In genomic region chr1:30899577-30900389, GRCh38 we compare ENCODE assay signal across 21 cellular contexts. TPM values are rescaled to one million over a fixed set of nuclear protein-coding genes. Genes with fewer than 3 reads are reported as not detected.
A peak's percentile ranks its signal among the peaks of the same experiment; 100 is the strongest.
DNase-seq lines count a peak whose midpoint lies in the region; ATAC-seq and TF ChIP-seq lines count a peak whose summit lies in the region.
"Had no signal": no experiment of that assay in that cellular context is flagged by ENCODE, and none has a peak within 500 bp of the region (broad histone marks: within the 10 kb centered on the region; RNA-seq: fewer than 3 reads in every experiment).

No MANE protein-coding gene starts in this region.

- no peaks in the 10 kb centered on the region for H3K9me3 Mint-ChIP-seq in effector memory CD8-positive, alpha-beta T cell

- H3K27ac ChIP-seq in HEK293 (ENCODE audit: extremely low read depth, low read depth, low read length) (no peak overlapping the region), esophagus muscularis mucosa (replicated peaks in 1 of 4) (peak overlapping the region; percentile 5 to 94 (median 73)), spleen (peak overlapping the region in 1 of 8 donors; percentile 84)
- H3K27ac ChIP-seq: BLaER1, HL-60, SJCRH30 had no signal

- intact Hi-C loops in esophagus muscularis mucosa (cut with DNase I) (no loop called here), spleen (cut with DNase I; ENCODE audit: low total_unique reads) (no loop called here)

- peaks cover 0 to 2% of the 10 kb centered on the region in 2 donors for H3K4me1 Mint-ChIP-seq in effector memory CD8-positive, alpha-beta T cell (ENCODE audit: low read depth in 2 of 2)

- ATAC-seq in HG02610 (IDR thresholded peaks at IDR 0.05; ENCODE audit: unreplicated experiment), result no peak
- no peak for ATAC-seq in effector memory CD8-positive, alpha-beta T cell (replicated peaks)
- ATAC-seq: HCT116 had no signal

- no peak overlapping the region for H3K27ac Mint-ChIP-seq in effector memory CD8-positive, alpha-beta T cell

- H3K36me3 ChIP-seq in HEK293 (ENCODE audit: control insufficient read depth in 2 of 2, insufficient read depth in 1 of 2, low read length in 2 of 2) (no peaks in the 10 kb centered on the region), esophagus muscularis mucosa (no peaks in the 10 kb centered on the region), spleen (peaks cover 0 to 5% (median 0%) of the 10 kb centered on the region in 6 donors)
- H3K36me3 ChIP-seq: BLaER1 had no signal

- H3K9me3 ChIP-seq in HEK293 (ENCODE audit: control insufficient read depth, insufficient read depth, low read depth, low read length), result no peaks in the 10 kb centered on the region
- H3K9me3 ChIP-seq in esophagus muscularis mucosa, result no peaks in the 10 kb centered on the region
- H3K9me3 ChIP-seq in spleen, result no peaks in the 10 kb centered on the region
- H3K9me3 ChIP-seq: BLaER1, SJCRH30 had no signal

- POLR2A ChIA-PET in HEK293 (lab: Yijun Ruan, JAX), result no interaction called here

- H3K4me3 Mint-ChIP-seq in effector memory CD8-positive, alpha-beta T cell, result no peak overlapping the region

- DNase-seq in NCI-H1436 treated with DMSO at 0.1 percent for 48 hours (lab: John Stamatoyannopoulos, UW), result peak; percentile 67
- no peak for DNase-seq in esophagus muscularis mucosa (ENCODE audit: extremely low spot score)
- peak; percentile 61 for DNase-seq in spleen
- no peak for DNase-seq in ecto neural progenitor cell (ENCODE audit: low spot score)
- no peak for DNase-seq in effector memory CD8-positive, alpha-beta T cell
- DNase-seq: COR-L47; DMS53; KG1; NCI-H1048; NCI-H1694 treated with DMSO at 0.1 percent for 48 hours; NCI-H2227 treated with DMSO at 0.1 percent for 48 hours; NCI-H524 treated with DMSO at 0.1 percent for 48 hours; NK-92 treated with Interleukin-12 subunit alpha and Interleukin-12 subunit beta, amount 100 ng/mL, for 24 hours; SW 1271 had no signal

- CTCF ChIA-PET in HEK293 (lab: Yijun Ruan, JAX), result interaction anchor here (1.8 to 3.5 kb wide), 2 partner anchors 98 to 118 kb away, joined by 5 to 13 read pairs; no protein-coding TSS in a partner anchor

- H3K4me3 ChIP-seq in HEK293 (ENCODE audit: low read depth, low read length), result no peak overlapping the region
- no peak overlapping the region for H3K4me3 ChIP-seq in esophagus muscularis mucosa
- no peak overlapping the region for H3K4me3 ChIP-seq in spleen
- H3K4me3 ChIP-seq: BLaER1, GM12878, SJCRH30 had no signal

- TF ChIP-seq EP300 in esophagus muscularis mucosa (IDR thresholded peaks at IDR 0.05), result no peak

- H3K27me3 Mint-ChIP-seq in effector memory CD8-positive, alpha-beta T cell, result peaks cover 14 to 63% of the 10 kb centered on the region in 2 donors

- no peak for TF ChIP-seq CTCF in HEK293 (tag by site-specific recombination; IDR thresholded peaks at IDR 0.05)
- no peak for TF ChIP-seq CTCF in esophagus muscularis mucosa (IDR thresholded peaks at IDR 0.05)
- TF ChIP-seq CTCF in spleen (IDR thresholded peaks at IDR 0.05 in 8 of 11, conservative IDR thresholded peaks at IDR 0.05 in 3 of 11), result no peak

- TF ChIP-seq POLR2A in esophagus muscularis mucosa (IDR thresholded peaks at IDR 0.05; ENCODE audit: low read depth), result no peak
- TF ChIP-seq POLR2A in spleen (IDR thresholded peaks at IDR 0.05), result no peak

- 81% methylated on average over 13 of the region's 13 CpGs for WGBS in esophagus muscularis mucosa
- 70 to 83% (median 73%) methylated on average over 13 of the region's 13 CpGs for WGBS in spleen, 5 donors

- H3K36me3 Mint-ChIP-seq in effector memory CD8-positive, alpha-beta T cell (ENCODE audit: insufficient read depth), result peaks cover 4% of the 10 kb centered on the region

- H3K27me3 ChIP-seq in esophagus muscularis mucosa (no peaks in the 10 kb centered on the region), spleen (replicated peaks in 1 of 7) (peaks cover 0 to 6% (median 0%) of the 10 kb centered on the region in 7 donors)
- H3K27me3 ChIP-seq: SJCRH30 had no signal

- peaks cover 2% of the 10 kb centered on the region; the same call in 1 of the 2 replicates for H3K4me1 ChIP-seq in HEK293 (ENCODE audit: control insufficient read depth, insufficient read depth, low read length)
- peaks cover 38 to 98% (median 94%) of the 10 kb centered on the region in 4 donors for H3K4me1 ChIP-seq in esophagus muscularis mucosa
- H3K4me1 ChIP-seq in spleen, result peaks cover 11 to 93% (median 44%) of the 10 kb centered on the region in 6 donors

TF ChIP-seq in HEK293, 187 proteins besides CTCF, POLR2A, EP300 and RAD21:
- TF ChIP-seq BCL11A (tag by site-specific recombination; IDR thresholded peaks at IDR 0.05; ENCODE audit: low read depth) (no peak), ZNF513 (tag by site-specific recombination; IDR thresholded peaks at IDR 0.05) (peak; percentile 66; the same call in 1 of the 2 replicates), OSR2 (tag by site-specific recombination; IDR thresholded peaks at IDR 0.05) (0 out of 2 replicates have a peak, but pooled peaks have one; percentile 2), HIC1 (tag by site-specific recombination; IDR thresholded peaks at IDR 0.05) (no peak), PATZ1 (tag by site-specific recombination; IDR thresholded peaks at IDR 0.05) (0 out of 2 replicates have a peak, but pooled peaks have one; percentile 0), ZNF155 (tag by site-specific recombination; IDR thresholded peaks at IDR 0.05) (no peak), ZBTB8A (tag by site-specific recombination; IDR thresholded peaks at IDR 0.05) (no peak), ZFHX2 (tag by site-specific recombination; conservative IDR thresholded peaks at IDR 0.05) (peak; percentile 41), SP7 (tag by site-specific recombination; IDR thresholded peaks at IDR 0.05) (0 out of 2 replicates have a peak, but pooled peaks have one; percentile 24), ZNF354C (tag by site-specific recombination; IDR thresholded peaks at IDR 0.05; ENCODE audit: borderline replicate concordance, low read depth) (no peak), KLF17 (tag by site-specific recombination; IDR thresholded peaks at IDR 0.05) (no peak), ZNF555 (tag by site-specific recombination; conservative IDR thresholded peaks at IDR 0.05) (no peak), KLF1 (tag by site-specific recombination; IDR thresholded peaks at IDR 0.05) (0 out of 2 replicates have a peak, but pooled peaks have one; percentile 34), EGR2 (tag by site-specific recombination; IDR thresholded peaks at IDR 0.05; ENCODE audit: low read depth) (peak; percentile 35; the same call in 1 of the 2 replicates)
TF ChIP-seq in HEK293: peak in this region for 7.

RNA-seq across cellular contexts. Expression of gene SDC3, which starts 8.8 kb away (rescaled TPM):
- 100 to 1,000 TPM in 1 of 4 donors, 10 to 100 TPM in 3; 44.1 to 101 (median 56.5) TPM for total RNA-seq in esophagus muscularis mucosa
- 100 to 1,000 TPM; 134 to 347 (median 175) TPM for total RNA-seq in spleen
- 10 to 100 TPM in 2 of 3 donors, 1 to 10 TPM in 1; 8.0 to 43.5 (median 14.5) TPM for polyA plus RNA-seq in spleen

Comparison
In these comparisons a context has a peak if more than half of its experiments do, and no peak if none do; other contexts are left out.
1. DNase-seq: peak in NCI-H1436 treated with DMSO at 0.1 percent for 48 hours (single experiment) and spleen (single experiment); none in esophagus muscularis mucosa (single experiment), ecto neural progenitor cell (single experiment) and effector memory CD8-positive, alpha-beta T cell (0 of 3).